8 cellular contexts compared by ENCODE assay signal in genomic region chr11:130166457-130166784, GRCh38. TPM values are rescaled to one million over a fixed set of nuclear protein-coding genes. Genes with fewer than 3 reads are reported as not detected.
DNase-seq lines count a peak whose midpoint lies in the region; ATAC-seq and TF ChIP-seq lines count a peak whose summit lies in the region.

No MANE protein-coding gene starts in this region.

- no peaks in the 10 kb centered on the region for H3K9me3 ChIP-seq in OCI-LY1 (ENCODE audit: low read length)
- no peaks in the 10 kb centered on the region for H3K9me3 ChIP-seq in CD4-positive, alpha-beta T cell (ENCODE audit: control insufficient read depth, low read length)

- H4K20me1 ChIP-seq in OCI-LY1 (ENCODE audit: insufficient read depth, low read length): no peaks in the 10 kb centered on the region

- peak overlapping the region; percentile 88 for H3K27ac Mint-ChIP-seq in type B pancreatic cell
- no peak overlapping the region for H3K27ac Mint-ChIP-seq in CD4-positive, alpha-beta T cell
- no peak overlapping the region for H3K27ac Mint-ChIP-seq in activated CD4-positive, alpha-beta memory T cell treated with anti-CD3 and anti-CD28 coated beads for 36 hours

- H2AFZ ChIP-seq in OCI-LY1 (ENCODE audit: low read length): no peak overlapping the region

- TF ChIP-seq CTCF in OCI-LY1 (IDR thresholded peaks at IDR 0.05; ENCODE audit: low read length) (no peak), fibroblast of mammary gland (conservative IDR thresholded peaks at IDR 0.05; ENCODE audit: control insufficient read depth, insufficient read depth, low read depth, low read length) (no peak), type B pancreatic cell (conservative IDR thresholded peaks at IDR 0.05) (no peak)
- TF ChIP-seq CTCF in CD4-positive, alpha-beta T cell (IDR thresholded peaks at IDR 0.05): no peak

- DNase-seq in Right ventricle myocardium superior: no peak
- DNase-seq in Right ventricle myocardium inferior (ENCODE audit: missing footprints): no peak
- peak; percentile 99 for DNase-seq in fibroblast of mammary gland (ENCODE audit: low read depth)
- no peak for DNase-seq in type B pancreatic cell (ENCODE audit: extremely low spot score, unreplicated experiment)
- no peak for DNase-seq in CD4-positive, alpha-beta T cell
- DNase-seq in stimulated activated CD4-positive, alpha-beta T cell treated with anti-CD3 and anti-CD28 coated beads, Interleukin-2, amount 100 ng/mL, for 48 hours: no peak
- no peak for DNase-seq in activated CD4-positive, alpha-beta memory T cell treated with anti-CD3 and anti-CD28 coated beads for 36 hours

- peaks cover 8% of the 10 kb centered on the region for H3K36me3 Mint-ChIP-seq in type B pancreatic cell
- no peaks in the 10 kb centered on the region for H3K36me3 Mint-ChIP-seq in CD4-positive, alpha-beta T cell (ENCODE audit: low read depth)
- H3K36me3 Mint-ChIP-seq in activated CD4-positive, alpha-beta memory T cell treated with anti-CD3 and anti-CD28 coated beads for 36 hours: no peaks in the 10 kb centered on the region

- ATAC-seq in Right ventricle myocardium superior (ENCODE audit: poor library complexity): peak; percentile 14
- ATAC-seq in Right ventricle myocardium inferior: no peak
- ATAC-seq in CD4-positive, alpha-beta T cell (ENCODE audit: poor library complexity): no peak

- H3K9ac ChIP-seq in OCI-LY1 (ENCODE audit: low read length): peak overlapping the region; percentile 62; the same call in 1 of the 2 replicates

- H3K27ac ChIP-seq in OCI-LY1 (ENCODE audit: low read depth, low read length, poor library complexity, severe bottlenecking): peak overlapping the region; percentile 98
- no peak overlapping the region for H3K27ac ChIP-seq in CD4-positive, alpha-beta T cell (ENCODE audit: low read depth, low read length)

- H3K79me2 ChIP-seq in OCI-LY1 (ENCODE audit: insufficient read depth, low read length): peaks cover 86% of the 10 kb centered on the region

- H3K9me2 ChIP-seq in OCI-LY1 (ENCODE audit: low read depth, low read length): no peaks in the 10 kb centered on the region

- POLR2A ChIA-PET in CD4-positive, alpha-beta T cell (lab: Charles Lee): no interaction called here
- POLR2A ChIA-PET in activated CD4-positive, alpha-beta memory T cell treated with anti-CD3 and anti-CD28 coated beads for 36 hours (lab: Charles Lee): no interaction called here

- peaks cover 16% of the 10 kb centered on the region for H3K4me1 Mint-ChIP-seq in type B pancreatic cell (ENCODE audit: unreplicated experiment)
- H3K4me1 Mint-ChIP-seq in CD4-positive, alpha-beta T cell (ENCODE audit: low read depth): peaks cover 3% of the 10 kb centered on the region
- peaks cover 2% of the 10 kb centered on the region for H3K4me1 Mint-ChIP-seq in activated CD4-positive, alpha-beta memory T cell treated with anti-CD3 and anti-CD28 coated beads for 36 hours (ENCODE audit: low read depth)

- H3K4me3 ChIP-seq in OCI-LY1 (ENCODE audit: low read depth, low read length, poor library complexity, severe bottlenecking) (peak overlapping the region; percentile 51), fibroblast of mammary gland (ENCODE audit: control insufficient read depth, low read depth, low read length) (no peak overlapping the region)

- H3K27me3 Mint-ChIP-seq in type B pancreatic cell: peaks cover 20% of the 10 kb centered on the region
- peaks cover 72% of the 10 kb centered on the region for H3K27me3 Mint-ChIP-seq in CD4-positive, alpha-beta T cell
- peaks cover 45% of the 10 kb centered on the region for H3K27me3 Mint-ChIP-seq in activated CD4-positive, alpha-beta memory T cell treated with anti-CD3 and anti-CD28 coated beads for 36 hours

- H3F3A ChIP-seq in OCI-LY1 (ENCODE audit: insufficient read depth, low read length): peaks cover 9% of the 10 kb centered on the region

- intact Hi-C loops in Right ventricle myocardium superior (cut with DNase I) (no loop called here), Right ventricle myocardium inferior (cut with DNase I) (no loop called here)
- intact Hi-C loops in CD4-positive, alpha-beta T cell (cut with DNase I, micrococcal nuclease): no loop called here
- intact Hi-C loops in activated CD4-positive, alpha-beta memory T cell treated with anti-CD3 and anti-CD28 coated beads for 36 hours (cut with micrococcal nuclease): no loop called here

- no peaks in the 10 kb centered on the region for H3K9me3 Mint-ChIP-seq in type B pancreatic cell
- H3K9me3 Mint-ChIP-seq in CD4-positive, alpha-beta T cell: no peaks in the 10 kb centered on the region
- H3K9me3 Mint-ChIP-seq in activated CD4-positive, alpha-beta memory T cell treated with anti-CD3 and anti-CD28 coated beads for 36 hours: no peaks in the 10 kb centered on the region

- H3K36me3 ChIP-seq in OCI-LY1 (ENCODE audit: insufficient read depth, low read length): peaks cover 44% of the 10 kb centered on the region; the same call in 1 of the 2 replicates

- H3K27me3 ChIP-seq in OCI-LY1 (ENCODE audit: insufficient read depth, low read length): no peaks in the 10 kb centered on the region
- H3K27me3 ChIP-seq in CD4-positive, alpha-beta T cell (ENCODE audit: control insufficient read depth, insufficient read depth, low read length): peaks cover 16% of the 10 kb centered on the region

- peak overlapping the region; percentile 79 for H3K4me2 ChIP-seq in OCI-LY1 (ENCODE audit: low read length)

- H3K4me1 ChIP-seq in OCI-LY1 (ENCODE audit: insufficient read depth, low read length, severe bottlenecking): peaks cover 95% of the 10 kb centered on the region

- peak overlapping the region; percentile 50 for H3K4me3 Mint-ChIP-seq in type B pancreatic cell
- H3K4me3 Mint-ChIP-seq in CD4-positive, alpha-beta T cell: no peak overlapping the region
- no peak overlapping the region for H3K4me3 Mint-ChIP-seq in activated CD4-positive, alpha-beta memory T cell treated with anti-CD3 and anti-CD28 coated beads for 36 hours

- CTCF ChIA-PET in CD4-positive, alpha-beta T cell (lab: Charles Lee): no interaction called here
- CTCF ChIA-PET in activated CD4-positive, alpha-beta memory T cell treated with anti-CD3 and anti-CD28 coated beads for 36 hours (lab: Charles Lee): no interaction called here

RNA-seq across cellular contexts. Expression of gene ST14, which starts 6.8 kb away (rescaled TPM):
- total RNA-seq in Right ventricle myocardium superior (1.8 TPM), Right ventricle myocardium inferior (2.1 TPM), type B pancreatic cell (ENCODE audit: low replicate concordance) (71.7 and 170 TPM in 2 replicates)
- total RNA-seq in CD4-positive, alpha-beta T cell: under 1 TPM; 0.25 to 0.31 TPM
- total RNA-seq in activated CD4-positive, alpha-beta memory T cell treated with anti-CD3 and anti-CD28 coated beads for 36 hours: not detected

Comparison
In these comparisons a context has a peak if more than half of its experiments do, and no peak if none do; other contexts are left out.
1. RNA of gene ST14, which starts 6.8 kb away (total RNA-seq): 71.7 to 170 TPM in type B pancreatic cell; 2.1 TPM in Right ventricle myocardium inferior (single experiment), 1.8 TPM in Right ventricle myocardium superior (single experiment), 0.25 to 0.31 TPM in CD4-positive, alpha-beta T cell and not detected in activated CD4-positive, alpha-beta memory T cell treated with anti-CD3 and anti-CD28 coated beads for 36 hours; every median in the first group is over 10 times any median in the second.